Comparison of ENCODE assay signal across 8 cellular contexts in genomic region chr13:70960841-70961443, GRCh38.
DNase-seq lines count a peak whose midpoint lies in the region; ATAC-seq, FAIRE-seq and TF ChIP-seq lines count a peak whose summit lies in the region.

No MANE protein-coding gene starts in this region.

- no peaks in the 10 kb centered on the region for H4K20me1 ChIP-seq in Loucy (ENCODE audit: insufficient read depth, low read length, poor library complexity, severe bottlenecking)
- no peaks in the 10 kb centered on the region for H4K20me1 ChIP-seq in HepG2 (ENCODE audit: insufficient read depth, low read length)

- H3K9me3 ChIP-seq in Loucy (ENCODE audit: insufficient read depth, low read depth, low read length): no peaks in the 10 kb centered on the region
- no peaks in the 10 kb centered on the region for H3K9me3 ChIP-seq in HepG2 (ENCODE audit: low read length)

- no peak for TF ChIP-seq RAD21 in HepG2 (CRISPR knock-in tag; IDR thresholded peaks at IDR 0.05)

- H3F3A ChIP-seq in Loucy (ENCODE audit: low read depth): no peaks in the 10 kb centered on the region

- DNase-seq in NCI-H2081 (lab: John Stamatoyannopoulos, UW): peak; percentile 1 to 35
- no peak for DNase-seq in NCI-H2081 treated with DMSO at 0.1 percent for 48 hours (lab: John Stamatoyannopoulos, UW)
- peak; percentile 21 for DNase-seq in activated CD8-positive, alpha-beta T cell treated with anti-CD3 and anti-CD28 coated beads, Interleukin-2, amount 10 ng/mL, durations not matched to agents 7 days and 5 days
- peak; percentile 18 for DNase-seq in HepG2 (ENCODE audit: low spot score)
- no peak for DNase-seq in H54 (ENCODE audit: insufficient read length, low spot score)

- FAIRE-seq in HepG2 (lab: Jason Lieb, UNC): no peak
- no peak for FAIRE-seq in H54 (lab: Jason Lieb, UNC)

- H3K27ac Mint-ChIP-seq in activated CD8-positive, alpha-beta T cell treated with anti-CD3 and anti-CD28 coated beads, Interleukin-2, amount 10 ng/mL, durations not matched to agents 7 days and 5 days: no peak overlapping the region
- H3K27ac Mint-ChIP-seq in stimulated activated memory B cell treated with anti-CD40 and anti-IgM and Interleukin-4, amounts not matched to agents 10 μg/mL and 1 μg/mL and 100 μg/mL, for 72 hours: no peak overlapping the region

- H3K9me2 ChIP-seq in Loucy (replicated peaks; ENCODE audit: low read depth, low read length): no peaks in the 10 kb centered on the region

- H3K4me2 ChIP-seq in Loucy (ENCODE audit: low read depth, low read length, poor library complexity, severe bottlenecking): peak overlapping the region; percentile 34
- H3K4me2 ChIP-seq in HepG2 (ENCODE audit: low read depth, low read length): no peak overlapping the region

- no peak overlapping the region for H3K4me3 ChIP-seq in Loucy (ENCODE audit: low read length, poor library complexity, severe bottlenecking)
- no peak overlapping the region for H3K4me3 ChIP-seq in HepG2 (replicated peaks in 1 of 3; ENCODE audit: insufficient read depth in 1 of 3, low read depth in 2 of 3, low read length in 3 of 3)

- no peaks in the 10 kb centered on the region for H3K27me3 Mint-ChIP-seq in activated CD8-positive, alpha-beta T cell treated with anti-CD3 and anti-CD28 coated beads, Interleukin-2, amount 10 ng/mL, durations not matched to agents 7 days and 5 days (ENCODE audit: low read depth)
- no peaks in the 10 kb centered on the region for H3K27me3 Mint-ChIP-seq in stimulated activated memory B cell treated with anti-CD40 and anti-IgM and Interleukin-4, amounts not matched to agents 10 μg/mL and 1 μg/mL and 100 μg/mL, for 72 hours

- BruUV-seq in HepG2 (replicated peaks; lab: Mats Ljungman, UMichigan): no TSS peak

- no peak overlapping the region for H3K4me3 Mint-ChIP-seq in activated CD8-positive, alpha-beta T cell treated with anti-CD3 and anti-CD28 coated beads, Interleukin-2, amount 10 ng/mL, durations not matched to agents 7 days and 5 days
- no peak overlapping the region for H3K4me3 Mint-ChIP-seq in stimulated activated memory B cell treated with anti-CD40 and anti-IgM and Interleukin-4, amounts not matched to agents 10 μg/mL and 1 μg/mL and 100 μg/mL, for 72 hours

- H3K27me3 ChIP-seq in Loucy (ENCODE audit: insufficient read depth, low read length, poor library complexity, severe bottlenecking) (no peaks in the 10 kb centered on the region), HepG2 (ENCODE audit: control insufficient read depth in 1 of 2, insufficient read depth in 2 of 2, low read length in 2 of 2) (no peaks in the 10 kb centered on the region)

- CTCF ChIA-PET in activated CD8-positive, alpha-beta T cell treated with anti-CD3 and anti-CD28 coated beads, Interleukin-2, amount 10 ng/mL, durations not matched to agents 7 days and 5 days (lab: Charles Lee): no interaction called here
- CTCF ChIA-PET in HepG2 (lab: Yijun Ruan, JAX; ENCODE audit: low intra/inter-chr PET ratio, low total read pairs): interaction anchor here (0.7 kb wide), 1 partner anchor 258 kb away, joined by 4 read pairs; no protein-coding TSS in a partner anchor

- H3K79me2 ChIP-seq in Loucy (ENCODE audit: insufficient read depth, low read length) (no peaks in the 10 kb centered on the region), HepG2 (ENCODE audit: insufficient read depth, low read length) (no peaks in the 10 kb centered on the region)

- TF ChIP-seq POLR2A in HepG2 (IDR thresholded peaks at IDR 0.05; ENCODE audit: insufficient read depth in 1 of 2, low read depth in 2 of 2, low read length in 2 of 2) (no peak), H54 (IDR thresholded peaks at IDR 0.05; ENCODE audit: low read depth, low read length) (no peak)

- no peaks in the 10 kb centered on the region for H3K36me3 ChIP-seq in Loucy (ENCODE audit: insufficient read depth, low read length)
- no peaks in the 10 kb centered on the region for H3K36me3 ChIP-seq in HepG2 (replicated peaks in 1 of 2; ENCODE audit: control insufficient read depth in 1 of 2, insufficient read depth in 2 of 2, low read length in 2 of 2)

- H3K9me3 Mint-ChIP-seq in activated CD8-positive, alpha-beta T cell treated with anti-CD3 and anti-CD28 coated beads, Interleukin-2, amount 10 ng/mL, durations not matched to agents 7 days and 5 days (ENCODE audit: insufficient read depth): no peaks in the 10 kb centered on the region
- H3K9me3 Mint-ChIP-seq in stimulated activated memory B cell treated with anti-CD40 and anti-IgM and Interleukin-4, amounts not matched to agents 10 μg/mL and 1 μg/mL and 100 μg/mL, for 72 hours: no peaks in the 10 kb centered on the region

- H3K27ac ChIP-seq in HepG2 (ENCODE audit: extremely low read length, insufficient read depth, low read length): no peak overlapping the region

- POLR2A ChIA-PET in activated CD8-positive, alpha-beta T cell treated with anti-CD3 and anti-CD28 coated beads, Interleukin-2, amount 10 ng/mL, durations not matched to agents 7 days and 5 days (lab: Charles Lee): no interaction called here
- POLR2A ChIA-PET in HepG2 (lab: Yijun Ruan, JAX): no interaction called here

- no peaks in the 10 kb centered on the region for H3K36me3 Mint-ChIP-seq in activated CD8-positive, alpha-beta T cell treated with anti-CD3 and anti-CD28 coated beads, Interleukin-2, amount 10 ng/mL, durations not matched to agents 7 days and 5 days (ENCODE audit: low read depth)
- no peaks in the 10 kb centered on the region for H3K36me3 Mint-ChIP-seq in stimulated activated memory B cell treated with anti-CD40 and anti-IgM and Interleukin-4, amounts not matched to agents 10 μg/mL and 1 μg/mL and 100 μg/mL, for 72 hours

- no peaks in the 10 kb centered on the region for H3K4me1 Mint-ChIP-seq in activated CD8-positive, alpha-beta T cell treated with anti-CD3 and anti-CD28 coated beads, Interleukin-2, amount 10 ng/mL, durations not matched to agents 7 days and 5 days (ENCODE audit: low read depth)
- H3K4me1 Mint-ChIP-seq in stimulated activated memory B cell treated with anti-CD40 and anti-IgM and Interleukin-4, amounts not matched to agents 10 μg/mL and 1 μg/mL and 100 μg/mL, for 72 hours: no peaks in the 10 kb centered on the region

- no peak overlapping the region for H3K9ac ChIP-seq in Loucy (ENCODE audit: low read depth, low read length, poor library complexity, severe bottlenecking)
- no peak overlapping the region for H3K9ac ChIP-seq in HepG2 (ENCODE audit: insufficient read depth, low read depth, low read length)

- WGBS in HepG2 (ENCODE audit: low lambda C conversion rate): 20% methylated on average over 9 of the region's 9 CpGs

- TF ChIP-seq EP300 in HepG2 (IDR thresholded peaks at IDR 0.05; ENCODE audit: low read depth in 2 of 2, low read length in 2 of 2) (no peak), HepG2 (CRISPR knock-in tag; IDR thresholded peaks at IDR 0.05; ENCODE audit: borderline replicate concordance) (no peak)

- peak overlapping the region; percentile 71; the same call in 1 of the 2 replicates for H2AFZ ChIP-seq in Loucy (ENCODE audit: low read length)
- H2AFZ ChIP-seq in HepG2 (ENCODE audit: low read length): no peak overlapping the region

- intact Hi-C loops in HepG2 (cut with micrococcal nuclease; ENCODE audit: unreplicated experiment): loop anchor here (2.0 kb wide), 1 partner anchor 258 kb away; no protein-coding TSS in a partner anchor

- ATAC-seq in activated CD8-positive, alpha-beta T cell treated with anti-CD3 and anti-CD28 coated beads, Interleukin-2, amount 10 ng/mL, durations not matched to agents 7 days and 5 days: no peak
- no peak for ATAC-seq in HepG2
- no peak for ATAC-seq in stimulated activated memory B cell treated with anti-CD40 and anti-IgM and Interleukin-4, amounts not matched to agents 10 μg/mL and 1 μg/mL and 100 μg/mL, for 72 hours
- ATAC-seq in HG02642 (IDR thresholded peaks at IDR 0.05; ENCODE audit: poor library complexity, unreplicated experiment): no peak

- TF ChIP-seq CTCF in Loucy (conservative IDR thresholded peaks at IDR 0.05; ENCODE audit: low read length) (peak; percentile 93), HepG2 (CRISPR knock-in tag; IDR thresholded peaks at IDR 0.05) (peak; percentile 58)

- H3K4me1 ChIP-seq in Loucy (ENCODE audit: insufficient read depth, low read length, poor library complexity, severe bottlenecking) (no peaks in the 10 kb centered on the region), HepG2 (ENCODE audit: insufficient read depth, low read length) (no peaks in the 10 kb centered on the region)

- in situ Hi-C loops in HepG2 (cut with HindIII; ENCODE audit: extremely low pct_ligation_motif_present, low pct_unique_long_range_greater_than_20kb): loop anchor here (10.0 to 25.0 kb wide), 2 partner anchors 166 to 324 kb away; no protein-coding TSS in a partner anchor

TF ChIP-seq in HepG2, 621 proteins besides CTCF, POLR2A, EP300 and RAD21:
- TF ChIP-seq STAG1 (CRISPR knock-in tag; IDR thresholded peaks at IDR 0.05) (peak; percentile 64), CHCHD3 (CRISPR knock-in tag; IDR thresholded peaks at IDR 0.05) (no peak), ZNF747 (CRISPR knock-in tag; IDR thresholded peaks at IDR 0.05; ENCODE audit: borderline replicate concordance) (no peak), ZNF547 (CRISPR knock-in tag; IDR thresholded peaks at IDR 0.05) (no peak), NONO (IDR thresholded peaks at IDR 0.05) (no peak), NONO (CRISPR knock-in tag; conservative IDR thresholded peaks at IDR 0.05) (no peak), ZMYM4 (CRISPR knock-in tag; IDR thresholded peaks at IDR 0.05) (no peak), ZNF614 (CRISPR knock-in tag; IDR thresholded peaks at IDR 0.05; ENCODE audit: borderline replicate concordance) (no peak)
TF ChIP-seq in HepG2: peak in this region for 1.

Comparison
In these comparisons a context has a peak if more than half of its experiments do, and no peak if none do; other contexts are left out.
1. DNase-seq: peak in NCI-H2081 (2 of 2), activated CD8-positive, alpha-beta T cell treated with anti-CD3 and anti-CD28 coated beads, Interleukin-2, amount 10 ng/mL, durations not matched to agents 7 days and 5 days (single experiment) and HepG2 (single experiment); none in NCI-H2081 treated with DMSO at 0.1 percent for 48 hours (single experiment) and H54 (single experiment).